In genomic region chr9:21381752-21382339, GRCh38 we compare ENCODE assay signal across 9 cellular contexts. TPM values are rescaled to one million over a fixed set of nuclear protein-coding genes. Genes with fewer than 3 reads are reported as not detected.
DNase-seq lines count a peak whose midpoint lies in the region; ATAC-seq, FAIRE-seq and TF ChIP-seq lines count a peak whose summit lies in the region.
"Had no signal": no experiment of that assay in that cellular context is flagged by ENCODE, and none has a peak within 500 bp of the region (broad histone marks: within the 10 kb centered on the region; RNA-seq: fewer than 3 reads in every experiment).

No MANE protein-coding gene starts in this region.

- no peak overlapping the region for H3K4ac ChIP-seq in H1 (replicated peaks; ENCODE audit: insufficient read length, low read depth, low read length)
- no peak overlapping the region for H3K4ac ChIP-seq in neuronal stem cell (ENCODE audit: low read length)

- WGBS in H1 (ENCODE audit: extremely low coverage in 1 of 2, insufficient coverage in 1 of 2, insufficient read length in 1 of 2, insufficient replicate concordance in 2 of 2, low coverage in 1 of 2, low lambda C conversion rate in 2 of 2, missing lambda C conversion rate in 1 of 2), 2 experiments, result 53% methylated on average over 3 of the region's 3 CpGs; no CpG with 5 or more reads in 1 of the 2 experiments
- WGBS in neuronal stem cell (ENCODE audit: extremely low coverage in 2 of 2, insufficient read length in 2 of 2, insufficient replicate concordance in 1 of 2), 2 donors, result no CpG with 5 or more reads among the region's 3 CpGs

- H2BK12ac ChIP-seq in H1 (ENCODE audit: low read depth, low read length), result no peak overlapping the region
- H2BK12ac ChIP-seq in neuronal stem cell (ENCODE audit: low read length), result no peak overlapping the region

- H3K4me2 ChIP-seq in KMS-11 (no peak overlapping the region), H1 (ENCODE audit: insufficient read depth in 1 of 2, low read depth in 2 of 2, low read length in 2 of 2) (peak overlapping the region; percentile 12 to 22; a peak in 1 of 4 replicates), neuronal stem cell (ENCODE audit: insufficient read depth, low read length, poor library complexity, severe bottlenecking) (no peak overlapping the region)

- H3K4me1 ChIP-seq in KMS-11 (ENCODE audit: low read depth, poor library complexity, severe bottlenecking), result no peaks in the 10 kb centered on the region
- peaks cover 3 to 9% (median 5%) of the 10 kb centered on the region in 4 experiments; a peak in 4 of 7 replicates for H3K4me1 ChIP-seq in H1 (replicated peaks in 1 of 4; ENCODE audit: control insufficient read depth in 3 of 4, insufficient read depth in 4 of 4, low read length in 3 of 4)
- H3K4me1 ChIP-seq in neuronal stem cell (ENCODE audit: control insufficient read depth in 2 of 2, insufficient read depth in 1 of 2, low read depth in 1 of 2, low read length in 2 of 2), result peaks cover 0 to 5% of the 10 kb centered on the region in 2 donors

- no peak for TF ChIP-seq POLR2A in GM18505 (IDR thresholded peaks at IDR 0.05; ENCODE audit: borderline replicate concordance, extremely low read depth, insufficient read depth, insufficient read length)
- TF ChIP-seq POLR2A in H1 (IDR thresholded peaks at IDR 0.05; ENCODE audit: control extremely low read depth in 1 of 2, low read depth in 2 of 2, low read length in 2 of 2), result no peak

- no peak overlapping the region for H4K5ac ChIP-seq in H1 (ENCODE audit: insufficient read length, low read depth, low read length)

- H3K79me2 ChIP-seq in KMS-11 (ENCODE audit: insufficient read depth, low read depth) (no peaks in the 10 kb centered on the region), H1 (ENCODE audit: control insufficient read depth in 1 of 2, insufficient read depth in 2 of 2, low read length in 2 of 2) (no peaks in the 10 kb centered on the region)

- H3K36me3 ChIP-seq in KMS-11 (ENCODE audit: insufficient read depth) (no peaks in the 10 kb centered on the region), H1 (ENCODE audit: control insufficient read depth in 2 of 4, insufficient read depth in 4 of 4, low read length in 3 of 4) (no peaks in the 10 kb centered on the region), neuronal stem cell (replicated peaks in 1 of 2; ENCODE audit: control insufficient read depth in 2 of 2, insufficient read depth in 2 of 2, low read length in 2 of 2) (no peaks in the 10 kb centered on the region)

- H3K14ac ChIP-seq in H1 (ENCODE audit: insufficient read length) (no peak overlapping the region), neuronal stem cell (ENCODE audit: low read length) (no peak overlapping the region)

- H3K23ac ChIP-seq in H1 (ENCODE audit: insufficient read length), result no peak overlapping the region
- H3K23ac ChIP-seq in neuronal stem cell (ENCODE audit: low read depth, low read length, poor library complexity), result no peak overlapping the region

- no peak overlapping the region for H3K9ac ChIP-seq in KMS-11
- no peak overlapping the region for H3K9ac ChIP-seq in H1 (replicated peaks in 1 of 4; ENCODE audit: extremely low read depth in 1 of 4, low read depth in 3 of 4, low read length in 3 of 4)
- H3K9ac ChIP-seq in neuronal stem cell (ENCODE audit: low read depth, low read length, poor library complexity), result no peak overlapping the region

- H2AFZ ChIP-seq in KMS-11 (ENCODE audit: low read depth) (peak overlapping the region; percentile 15; the same call in 1 of the 2 replicates), H1 (ENCODE audit: low read length) (no peak overlapping the region), neuronal stem cell (ENCODE audit: low read length) (no peak overlapping the region)

- no peak for TF ChIP-seq RAD21 in H1 (IDR thresholded peaks at IDR 0.05 in 1 of 2, conservative IDR thresholded peaks at IDR 0.05 in 1 of 2; ENCODE audit: low read depth in 2 of 2, low read length in 2 of 2)

- H3K27me3 ChIP-seq in KMS-11 (ENCODE audit: insufficient read depth, low read depth) (no peaks in the 10 kb centered on the region), H1 (replicated peaks in 1 of 4; ENCODE audit: control insufficient read depth in 3 of 4, extremely low read depth in 1 of 4, insufficient read depth in 3 of 4, low read length in 3 of 4) (no peaks in the 10 kb centered on the region), neuronal stem cell (ENCODE audit: control insufficient read depth in 3 of 3, insufficient read depth in 3 of 3, low read depth in 1 of 3, low read length in 3 of 3) (peaks cover 0 to 3% (median 0%) of the 10 kb centered on the region in 3 experiments)

- H3K79me1 ChIP-seq in H1 (ENCODE audit: low read depth, low read length), result no peaks in the 10 kb centered on the region
- H3K79me1 ChIP-seq in neuronal stem cell (ENCODE audit: low read depth, low read length), result no peaks in the 10 kb centered on the region

- H3K27ac ChIP-seq in KMS-11 (no peak overlapping the region), H1 (ENCODE audit: low read depth, low read length) (no peak overlapping the region), neuronal stem cell (replicated peaks; ENCODE audit: low read length) (no peak overlapping the region)

- H3K18ac ChIP-seq in H1 (ENCODE audit: extremely low read depth, low read length) (no peak overlapping the region), neuronal stem cell (ENCODE audit: low read length) (no peak overlapping the region)

- H4K8ac ChIP-seq in H1 (ENCODE audit: extremely low read depth, insufficient read depth, low read length) (no peak overlapping the region), neuronal stem cell (ENCODE audit: low read depth, low read length) (no peak overlapping the region)

- no peak overlapping the region for H2BK15ac ChIP-seq in H1 (ENCODE audit: low read length)
- no peak overlapping the region for H2BK15ac ChIP-seq in neuronal stem cell (ENCODE audit: low read length)

- H2AK5ac ChIP-seq in H1 (ENCODE audit: low read depth, low read length) (no peak overlapping the region), neuronal stem cell (ENCODE audit: low read depth, low read length) (no peak overlapping the region)

- TF ChIP-seq CTCF in KMS-11 (conservative IDR thresholded peaks at IDR 0.05; ENCODE audit: low read depth, low read length) (no peak), H1 (IDR thresholded peaks at IDR 0.05; ENCODE audit: control extremely low read depth in 1 of 3, insufficient read depth in 1 of 3, low read depth in 1 of 3, low read length in 3 of 3) (no peak)

- peak; percentile 52 for FAIRE-seq in H1 (lab: Jason Lieb, UNC)

- H2BK120ac ChIP-seq in H1 (replicated peaks; ENCODE audit: low read depth, low read length), result no peak overlapping the region
- H2BK120ac ChIP-seq in neuronal stem cell (ENCODE audit: low read depth, low read length), result no peak overlapping the region

- ATAC-seq in GM18505 (IDR thresholded peaks at IDR 0.05; ENCODE audit: unreplicated experiment) (peak; percentile 99), GM21717 (IDR thresholded peaks at IDR 0.05; ENCODE audit: unreplicated experiment) (peak; percentile 97)

- H3K9me3 ChIP-seq in H1 (ENCODE audit: insufficient read depth in 2 of 2, low read depth in 1 of 2, low read length in 1 of 2) (no peaks in the 10 kb centered on the region), neuronal stem cell (replicated peaks in 1 of 2; ENCODE audit: control insufficient read depth in 2 of 2, insufficient read depth in 1 of 2, low read depth in 1 of 2, low read length in 2 of 2) (no peaks in the 10 kb centered on the region)

- CTCF ChIA-PET in H1 (lab: Charles Lee; ENCODE audit: partially characterized antibody), result interaction anchor here (0.7 to 1.9 kb wide), 2 partner anchors 10 to 13 kb away, joined by 6 read pairs; no protein-coding TSS in a partner anchor

- no peak overlapping the region for H2BK5ac ChIP-seq in H1 (ENCODE audit: low read depth, low read length)
- no peak overlapping the region for H2BK5ac ChIP-seq in neuronal stem cell (ENCODE audit: low read length)

- no peak overlapping the region for H3K56ac ChIP-seq in H1 (replicated peaks; ENCODE audit: insufficient read length, low read depth, low read length)

- POLR2A ChIA-PET in H1 (lab: Charles Lee; ENCODE audit: partially characterized antibody), result no interaction called here

- no peak overlapping the region for H2BK20ac ChIP-seq in H1 (ENCODE audit: low read length)

- no peaks in the 10 kb centered on the region for H3K23me2 ChIP-seq in H1 (ENCODE audit: low read depth, low read length)

- DNase-seq in H1 (ENCODE audit: low read depth in 1 of 2, low spot score in 2 of 2), result no peak
- no peak for DNase-seq in neuronal stem cell (ENCODE audit: low spot score)
- no peak for DNase-seq in cerebellum (ENCODE audit: low spot score)
- no peak for DNase-seq in DMS79 treated with DMSO at 0.1 percent for 48 hours (lab: John Stamatoyannopoulos, UW)
- DNase-seq in stimulated activated CD4-positive, alpha-beta T cell treated with anti-CD3 and anti-CD28 coated beads, Interleukin-15, amount 100 ng/mL, for 24 hours, result no peak

- H4K20me1 ChIP-seq in KMS-11 (ENCODE audit: insufficient read depth), result no peaks in the 10 kb centered on the region
- no peaks in the 10 kb centered on the region for H4K20me1 ChIP-seq in H1 (replicated peaks in 1 of 2; ENCODE audit: control insufficient read depth in 1 of 2, insufficient read depth in 2 of 2, low read length in 2 of 2)

- H4K91ac ChIP-seq in H1 (replicated peaks; ENCODE audit: insufficient read length, low read length), result no peak overlapping the region
- no peak overlapping the region for H4K91ac ChIP-seq in neuronal stem cell (ENCODE audit: low read depth, low read length, poor library complexity)

- TF ChIP-seq EP300 in H1 (IDR thresholded peaks at IDR 0.05; ENCODE audit: borderline replicate concordance in 1 of 2, low read depth in 2 of 2, low read length in 2 of 2), result no peak; a peak in 1 of 3 replicates

- H3K4me3 ChIP-seq in KMS-11 (IDR thresholded peaks at IDR 0.05; ENCODE audit: insufficient read depth, low read depth, low read length), result no peak overlapping the region
- no peak overlapping the region for H3K4me3 ChIP-seq in H1 (ENCODE audit: extremely low read depth in 1 of 4, insufficient read depth in 2 of 4, low read depth in 3 of 4, low read length in 4 of 4)
- no peak overlapping the region for H3K4me3 ChIP-seq in neuronal stem cell (ENCODE audit: low read length in 2 of 2)

RNA-seq across cellular contexts. Expression of gene IFNA2, which starts 3.4 kb away (rescaled TPM):
- total RNA-seq in H1 (2021; fragmentation: NEBNext Ultra II Directional; extraction: Animal tissue kit (Norgen Biotek cat#: 25700)), result not detected in 2 replicates
- not detected in 2 replicates for polyA plus RNA-seq in H1 (2011; rRNA removed)
- not detected for polyA plus RNA-seq in H1 (2011; cell fraction: cytosol; rRNA removed)
- not detected for polyA plus RNA-seq in H1 (2011; cell fraction: nucleus; rRNA removed)
- polyA plus RNA-seq in H1 (2012, experiment 1 of 2), result not detected in 4 replicates
- polyA plus RNA-seq in H1 (2012, experiment 2 of 2), result not detected
- polyA plus RNA-seq in H1 (2013, experiment 1 of 2), result not detected
- polyA plus RNA-seq in H1 (2013, experiment 2 of 2), result not detected
- not detected in 2 replicates for polyA minus RNA-seq in H1 (2011; rRNA and poly(A)+ RNA removed)
- polyA minus RNA-seq in H1 (2011; cell fraction: cytosol; rRNA and poly(A)+ RNA removed), result not detected
- polyA minus RNA-seq in H1 (2011; cell fraction: nucleus; rRNA and poly(A)+ RNA removed), result not detected
- polyA plus RNA-seq in neuronal stem cell (2013, experiment 1 of 2), result not detected
- not detected for polyA plus RNA-seq in neuronal stem cell (2013, experiment 2 of 2)
- total RNA-seq in cerebellum, result not detected
- total RNA-seq: fibroblast of lung had no signal
- polyA plus RNA-seq: fibroblast of lung had no signal

RNA-seq across cellular contexts. Expression of gene IFNA13, which starts 14.0 kb away (rescaled TPM):
- total RNA-seq in H1 (2021; fragmentation: NEBNext Ultra II Directional; extraction: Animal tissue kit (Norgen Biotek cat#: 25700)), result not detected in 2 replicates
- polyA plus RNA-seq in H1 (2011; rRNA removed), result not detected in 2 replicates
- polyA plus RNA-seq in H1 (2011; cell fraction: cytosol; rRNA removed), result not detected
- polyA plus RNA-seq in H1 (2011; cell fraction: nucleus; rRNA removed), result not detected
- polyA plus RNA-seq in H1 (2012, experiment 1 of 2), result not detected in 4 replicates
- polyA plus RNA-seq in H1 (2012, experiment 2 of 2), result not detected
- polyA plus RNA-seq in H1 (2013, experiment 1 of 2), result not detected
- not detected for polyA plus RNA-seq in H1 (2013, experiment 2 of 2)
- polyA minus RNA-seq in H1 (2011; rRNA and poly(A)+ RNA removed), result not detected in 2 replicates
- not detected for polyA minus RNA-seq in H1 (2011; cell fraction: cytosol; rRNA and poly(A)+ RNA removed)
- polyA minus RNA-seq in H1 (2011; cell fraction: nucleus; rRNA and poly(A)+ RNA removed), result not detected
- polyA plus RNA-seq in neuronal stem cell (2013, experiment 1 of 2), result not detected
- not detected for polyA plus RNA-seq in neuronal stem cell (2013, experiment 2 of 2)
- not detected for total RNA-seq in cerebellum
- total RNA-seq: fibroblast of lung had no signal
- polyA plus RNA-seq: fibroblast of lung had no signal

RNA-seq across cellular contexts. Expression of gene IFNA8, which starts 27.1 kb away (rescaled TPM):
- not detected in 2 replicates for total RNA-seq in H1 (2021; fragmentation: NEBNext Ultra II Directional; extraction: Animal tissue kit (Norgen Biotek cat#: 25700))
- not detected in 2 replicates for polyA plus RNA-seq in H1 (2011; rRNA removed)
- not detected for polyA plus RNA-seq in H1 (2011; cell fraction: cytosol; rRNA removed)
- polyA plus RNA-seq in H1 (2011; cell fraction: nucleus; rRNA removed), result not detected
- polyA plus RNA-seq in H1 (2012, experiment 1 of 2), result not detected in 4 replicates
- polyA plus RNA-seq in H1 (2012, experiment 2 of 2), result not detected
- polyA plus RNA-seq in H1 (2013, experiment 1 of 2), result not detected
- polyA plus RNA-seq in H1 (2013, experiment 2 of 2), result not detected
- not detected in 2 replicates for polyA minus RNA-seq in H1 (2011; rRNA and poly(A)+ RNA removed)
- not detected for polyA minus RNA-seq in H1 (2011; cell fraction: cytosol; rRNA and poly(A)+ RNA removed)
- not detected for polyA minus RNA-seq in H1 (2011; cell fraction: nucleus; rRNA and poly(A)+ RNA removed)
- polyA plus RNA-seq in neuronal stem cell (2013, experiment 1 of 2), result not detected
- not detected for polyA plus RNA-seq in neuronal stem cell (2013, experiment 2 of 2)
- total RNA-seq in cerebellum, result not detected
- total RNA-seq: fibroblast of lung had no signal
- polyA plus RNA-seq: fibroblast of lung had no signal

RNA-seq across cellular contexts. Expression of gene IFNA6, which starts 31.2 kb away (rescaled TPM):
- total RNA-seq in H1 (2021; fragmentation: NEBNext Ultra II Directional; extraction: Animal tissue kit (Norgen Biotek cat#: 25700)), result not detected in 2 replicates
- polyA plus RNA-seq in H1 (2011; rRNA removed), result not detected in 2 replicates
- not detected for polyA plus RNA-seq in H1 (2011; cell fraction: cytosol; rRNA removed)
- not detected for polyA plus RNA-seq in H1 (2011; cell fraction: nucleus; rRNA removed)
- polyA plus RNA-seq in H1 (2012, experiment 1 of 2), result not detected in 4 replicates
- polyA plus RNA-seq in H1 (2012, experiment 2 of 2), result not detected
- polyA plus RNA-seq in H1 (2013, experiment 1 of 2), result not detected
- not detected for polyA plus RNA-seq in H1 (2013, experiment 2 of 2)
- not detected in 2 replicates for polyA minus RNA-seq in H1 (2011; rRNA and poly(A)+ RNA removed)
- not detected for polyA minus RNA-seq in H1 (2011; cell fraction: cytosol; rRNA and poly(A)+ RNA removed)
- not detected for polyA minus RNA-seq in H1 (2011; cell fraction: nucleus; rRNA and poly(A)+ RNA removed)
- polyA plus RNA-seq in neuronal stem cell (2013, experiment 1 of 2), result not detected
- not detected for polyA plus RNA-seq in neuronal stem cell (2013, experiment 2 of 2)
- total RNA-seq in cerebellum, result not detected
- total RNA-seq: fibroblast of lung had no signal
- polyA plus RNA-seq: fibroblast of lung had no signal

RNA-seq across cellular contexts. Expression of gene KLHL9, which starts 46.6 kb away (rescaled TPM):
- 14.7 and 15.7 TPM in 2 replicates for total RNA-seq in H1 (2021; fragmentation: NEBNext Ultra II Directional; extraction: Animal tissue kit (Norgen Biotek cat#: 25700))
- polyA plus RNA-seq in H1 (2011; rRNA removed), result 4.2 and 4.9 TPM in 2 replicates
- polyA plus RNA-seq in H1 (2011; cell fraction: cytosol; rRNA removed), result 7.6 TPM
- polyA plus RNA-seq in H1 (2011; cell fraction: nucleus; rRNA removed), result 4.4 TPM
- 7.9 to 12.3 TPM (median 9.2 TPM) in 4 replicates for polyA plus RNA-seq in H1 (2012, experiment 1 of 2)
- polyA plus RNA-seq in H1 (2012, experiment 2 of 2), result 0.83 TPM
- polyA plus RNA-seq in H1 (2013, experiment 1 of 2), result 9.3 TPM
- 8.6 TPM for polyA plus RNA-seq in H1 (2013, experiment 2 of 2)
- polyA minus RNA-seq in H1 (2011; rRNA and poly(A)+ RNA removed), result 17.0 and 24.1 TPM in 2 replicates
- polyA minus RNA-seq in H1 (2011; cell fraction: cytosol; rRNA and poly(A)+ RNA removed), result 10.9 TPM
- 18.4 TPM for polyA minus RNA-seq in H1 (2011; cell fraction: nucleus; rRNA and poly(A)+ RNA removed)
- polyA plus RNA-seq in neuronal stem cell (2013, experiment 1 of 2), result 19.5 TPM
- polyA plus RNA-seq in neuronal stem cell (2013, experiment 2 of 2), result 19.8 TPM
- 54.4 TPM for total RNA-seq in cerebellum

Comparison
In these comparisons a context has a peak if more than half of its experiments do, and no peak if none do; other contexts are left out.
1. H3K4me2 ChIP-seq: peak in H1 (2 of 2); none in KMS-11 (single experiment) and neuronal stem cell (single experiment).